13 cellular contexts compared by ENCODE assay signal in the genomic region with DNA sequence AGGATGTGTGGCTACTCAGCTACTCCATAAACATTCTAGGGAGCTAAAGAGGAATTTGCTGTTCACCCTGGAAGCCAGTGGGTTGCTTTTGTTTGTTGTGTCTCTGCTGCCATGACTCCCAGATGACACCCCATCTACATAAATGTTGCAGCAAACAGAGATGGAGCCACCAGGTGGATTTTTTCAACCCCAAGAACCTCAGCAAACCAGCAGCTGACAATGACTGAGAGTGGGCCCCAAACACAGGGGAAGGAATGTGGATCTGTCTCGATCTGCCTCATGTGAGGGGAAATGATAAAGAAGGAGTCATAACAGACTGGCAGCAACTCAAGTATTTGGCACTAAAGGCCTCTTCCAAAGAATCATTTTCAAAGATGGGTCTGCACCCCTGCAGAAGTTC.
A peak's percentile ranks its signal among the peaks of the same experiment; 100 is the strongest.
DNase-seq lines count a peak whose midpoint lies in the region; ATAC-seq, FAIRE-seq and TF ChIP-seq lines count a peak whose summit lies in the region.
"Had no signal": no experiment of that assay in that cellular context is flagged by ENCODE, and none has a peak within 500 bp of the region (broad histone marks: within the 10 kb centered on the region; RNA-seq: fewer than 3 reads in every experiment).

No MANE protein-coding gene starts in this region.

- H3K27ac ChIP-seq in astrocyte (ENCODE audit: low read depth, low read length) (peak overlapping the region; percentile 91), transverse colon (peak overlapping the region in 3 of 4 donors; percentile 19 to 31 (median 23))
- H3K27ac ChIP-seq: tibial artery had no signal

- peak overlapping the region; percentile 77 for H3K27ac Mint-ChIP-seq in astrocyte (ENCODE audit: unreplicated experiment)
- H3K27ac Mint-ChIP-seq in natural killer cell treated with Interleukin-12 subunit alpha and Interleukin-12 subunit beta and Interleukin-15 and Interleukin-18, amount 100 ng/mL, for 72 hours: no peak overlapping the region
- H3K27ac Mint-ChIP-seq: activated naive CD4-positive, alpha-beta T cell treated with anti-CD3 and anti-CD28 coated beads, Interleukin-2, amount 10 ng/mL, durations not matched to agents 7 days and 5 days had no signal

- H3K36me3 Mint-ChIP-seq in astrocyte (ENCODE audit: low read depth, unreplicated experiment): no peaks in the 10 kb centered on the region
- H3K36me3 Mint-ChIP-seq in natural killer cell treated with Interleukin-12 subunit alpha and Interleukin-12 subunit beta and Interleukin-15 and Interleukin-18, amount 100 ng/mL, for 72 hours: no peaks in the 10 kb centered on the region
- H3K36me3 Mint-ChIP-seq: activated naive CD4-positive, alpha-beta T cell treated with anti-CD3 and anti-CD28 coated beads, Interleukin-2, amount 10 ng/mL, durations not matched to agents 7 days and 5 days had no signal

- H3K9me3 Mint-ChIP-seq in astrocyte (ENCODE audit: unreplicated experiment): peaks cover 4% of the 10 kb centered on the region
- H3K9me3 Mint-ChIP-seq in natural killer cell treated with Interleukin-12 subunit alpha and Interleukin-12 subunit beta and Interleukin-15 and Interleukin-18, amount 100 ng/mL, for 72 hours: peaks cover 6% of the 10 kb centered on the region
- H3K9me3 Mint-ChIP-seq: activated naive CD4-positive, alpha-beta T cell treated with anti-CD3 and anti-CD28 coated beads, Interleukin-2, amount 10 ng/mL, durations not matched to agents 7 days and 5 days had no signal

- no peaks in the 10 kb centered on the region for H3K36me3 ChIP-seq in astrocyte (ENCODE audit: insufficient read depth, low read length)
- no peaks in the 10 kb centered on the region for H3K36me3 ChIP-seq in transverse colon
- H3K36me3 ChIP-seq: tibial artery had no signal

- FAIRE-seq in astrocyte (lab: Jason Lieb, UNC): peak; percentile 87
- FAIRE-seq: islet of Langerhans had no signal

- in situ Hi-C loops in transverse colon (cut with MboI; ENCODE audit: low pct_ligation_motif_present in 1 of 4, low pct_unique_long_range_greater_than_20kb in 1 of 4, low sequenced_read_pairs in 3 of 4): no loop called here

- H3K9ac ChIP-seq in astrocyte (ENCODE audit: low read length): peak overlapping the region; percentile 67

- intact Hi-C loops in transverse colon (cut with DNase I; ENCODE audit: low total_unique reads): no loop called here

- peaks cover 28% of the 10 kb centered on the region for H3K4me1 Mint-ChIP-seq in astrocyte (ENCODE audit: low read depth, unreplicated experiment)
- no peaks in the 10 kb centered on the region for H3K4me1 Mint-ChIP-seq in natural killer cell treated with Interleukin-12 subunit alpha and Interleukin-12 subunit beta and Interleukin-15 and Interleukin-18, amount 100 ng/mL, for 72 hours (ENCODE audit: low read depth in 2 of 2)
- H3K4me1 Mint-ChIP-seq: activated naive CD4-positive, alpha-beta T cell treated with anti-CD3 and anti-CD28 coated beads, Interleukin-2, amount 10 ng/mL, durations not matched to agents 7 days and 5 days had no signal

- H3K4me3 ChIP-seq in astrocyte (ENCODE audit: insufficient read depth, low read depth, low read length) (no peak overlapping the region), transverse colon (no peak overlapping the region)
- H3K4me3 ChIP-seq: tibial artery had no signal

- TF ChIP-seq EP300 in transverse colon (IDR thresholded peaks at IDR 0.05; ENCODE audit: low read depth): no peak

- H3K4me3 Mint-ChIP-seq in astrocyte (ENCODE audit: unreplicated experiment): no peak overlapping the region
- no peak overlapping the region for H3K4me3 Mint-ChIP-seq in natural killer cell treated with Interleukin-12 subunit alpha and Interleukin-12 subunit beta and Interleukin-15 and Interleukin-18, amount 100 ng/mL, for 72 hours
- H3K4me3 Mint-ChIP-seq: activated naive CD4-positive, alpha-beta T cell treated with anti-CD3 and anti-CD28 coated beads, Interleukin-2, amount 10 ng/mL, durations not matched to agents 7 days and 5 days had no signal

- ATAC-seq in GM21367 (IDR thresholded peaks at IDR 0.05; ENCODE audit: unreplicated experiment): no peak
- no peak for ATAC-seq in natural killer cell treated with Interleukin-12 subunit alpha and Interleukin-12 subunit beta and Interleukin-15 and Interleukin-18, amount 100 ng/mL, for 72 hours
- ATAC-seq in HG03342 (IDR thresholded peaks at IDR 0.05; ENCODE audit: unreplicated experiment): no peak

- TF ChIP-seq POLR2A in transverse colon (IDR thresholded peaks at IDR 0.05): no peak

- H3K79me2 ChIP-seq in astrocyte (ENCODE audit: insufficient read depth, low read length): no peaks in the 10 kb centered on the region

- H3K27me3 Mint-ChIP-seq in astrocyte (ENCODE audit: low read depth, unreplicated experiment): peaks cover 1% of the 10 kb centered on the region
- peaks cover 0 to 17% of the 10 kb centered on the region in 2 donors for H3K27me3 Mint-ChIP-seq in natural killer cell treated with Interleukin-12 subunit alpha and Interleukin-12 subunit beta and Interleukin-15 and Interleukin-18, amount 100 ng/mL, for 72 hours

- TF ChIP-seq CTCF in astrocyte (IDR thresholded peaks at IDR 0.05; ENCODE audit: insufficient read depth, low read depth, low read length) (peak; percentile 7), transverse colon (IDR thresholded peaks at IDR 0.05) (no peak)

- H3K4me1 ChIP-seq in astrocyte (ENCODE audit: insufficient read depth, low read length) (peaks cover 17% of the 10 kb centered on the region), transverse colon (peaks cover 0 to 18% (median 12%) of the 10 kb centered on the region in 4 donors)

- H3K9me3 ChIP-seq in astrocyte (ENCODE audit: insufficient read depth, low read depth, low read length) (peaks cover 2% of the 10 kb centered on the region), transverse colon (no peaks in the 10 kb centered on the region)
- H3K9me3 ChIP-seq: tibial artery had no signal

- H3K27me3 ChIP-seq in astrocyte (ENCODE audit: insufficient read depth, low read length) (no peaks in the 10 kb centered on the region), transverse colon (no peaks in the 10 kb centered on the region)
- H3K27me3 ChIP-seq: tibial artery had no signal

- H2AFZ ChIP-seq in astrocyte (ENCODE audit: low read depth, low read length): no peak overlapping the region

- DNase-seq in HS-27A (ENCODE audit: low read depth): peak; percentile 77
- peak; percentile 97 for DNase-seq in astrocyte (ENCODE audit: low read depth)
- DNase-seq in iris pigment epithelial cell (ENCODE audit: low read depth): peak; percentile 79
- DNase-seq in transverse colon: no peak
- no peak for DNase-seq in natural killer cell treated with Interleukin-12 subunit alpha and Interleukin-12 subunit beta and Interleukin-15 and Interleukin-18, amount 100 ng/mL, for 72 hours (ENCODE audit: low spot score)
- no peak for DNase-seq in cerebellar nuclear complex (lab: John Stamatoyannopoulos, UW)
- DNase-seq: activated CD4-positive, alpha-beta T cell treated with anti-CD3 and anti-CD28 coated beads, Interleukin-2, amount 50 U/mL, for 1 hour; activated naive CD4-positive, alpha-beta T cell treated with anti-CD3 and anti-CD28 coated beads, Interleukin-2, amount 10 ng/mL, durations not matched to agents 7 days and 5 days; GF-D8; tibial artery had no signal

- peak overlapping the region; percentile 56 for H3K4me2 ChIP-seq in astrocyte (ENCODE audit: low read length)

- H4K20me1 ChIP-seq in astrocyte (ENCODE audit: insufficient read depth, low read length): no peaks in the 10 kb centered on the region

- WGBS in transverse colon (ENCODE audit: low coverage in 1 of 2), 2 donors: 17% methylated on average over 1 of the region's 1 CpG; no CpG with 5 or more reads in 1 of the 2 donors

Comparison
In these comparisons a context has a peak if more than half of its experiments do, and no peak if none do; other contexts are left out.
1. DNase-seq: peak in HS-27A (single experiment), astrocyte (single experiment) and iris pigment epithelial cell (single experiment); none in transverse colon (single experiment), natural killer cell treated with Interleukin-12 subunit alpha and Interleukin-12 subunit beta and Interleukin-15 and Interleukin-18, amount 100 ng/mL, for 72 hours (single experiment) and cerebellar nuclear complex (0 of 2).